27 cellular contexts compared by ENCODE assay signal in genomic region chr6:17959317-17959716, GRCh38. TPM values are rescaled to one million over a fixed set of nuclear protein-coding genes. Genes with fewer than 3 reads are reported as not detected.
"Had no signal": no experiment of that assay in that cellular context is flagged by ENCODE, and none has a peak within 500 bp of the region (broad histone marks: within the 10 kb centered on the region; RNA-seq: fewer than 3 reads in every experiment).

No MANE protein-coding gene starts in this region.

- H3K4me3 ChIP-seq: SK-N-MC had no signal

- H3K27me3 Mint-ChIP-seq: IgD-negative memory B cell had no signal

- H3K4me3 Mint-ChIP-seq: activated CD4-positive, alpha-beta memory T cell treated with anti-CD3 and anti-CD28 coated beads, Interleukin-2, amount 10 ng/mL, durations not matched to agents 7 days and 5 days; activated CD4-positive, alpha-beta T cell treated with anti-CD3 and anti-CD28 coated beads for 36 hours; activated naive CD4-positive, alpha-beta T cell treated with anti-CD3 and anti-CD28 coated beads, Interleukin-2, amount 10 ng/mL, durations not matched to agents 7 days and 5 days; activated naive CD8-positive, alpha-beta T cell treated with anti-CD3 and anti-CD28 coated beads for 36 hours; activated T-helper 17 cell treated with anti-CD3 and anti-CD28 coated beads, Interleukin-2, amount 50 U/mL, for 72 hours; IgD-negative memory B cell; T-cell had no signal

- H3K4me1 Mint-ChIP-seq: activated CD4-positive, alpha-beta memory T cell treated with anti-CD3 and anti-CD28 coated beads, Interleukin-2, amount 10 ng/mL, durations not matched to agents 7 days and 5 days; activated CD4-positive, alpha-beta T cell treated with anti-CD3 and anti-CD28 coated beads for 36 hours; activated naive CD4-positive, alpha-beta T cell treated with anti-CD3 and anti-CD28 coated beads, Interleukin-2, amount 10 ng/mL, durations not matched to agents 7 days and 5 days; activated T-helper 17 cell treated with anti-CD3 and anti-CD28 coated beads, Interleukin-2, amount 50 U/mL, for 72 hours; T-cell had no signal

- ATAC-seq: activated CD4-positive, alpha-beta T cell treated with anti-CD3 and anti-CD28 coated beads for 36 hours; activated T-helper 17 cell treated with anti-CD3 and anti-CD28 coated beads, Interleukin-2, amount 50 U/mL, for 72 hours; Right ventricle myocardium inferior; T-cell had no signal

- H3K27ac ChIP-seq: SK-N-MC, VCaP had no signal

- H3K36me3 Mint-ChIP-seq: activated naive CD4-positive, alpha-beta T cell treated with anti-CD3 and anti-CD28 coated beads, Interleukin-2, amount 10 ng/mL, durations not matched to agents 7 days and 5 days; activated naive CD8-positive, alpha-beta T cell treated with anti-CD3 and anti-CD28 coated beads for 36 hours; T-cell had no signal

- H3K9me3 Mint-ChIP-seq: activated CD4-positive, alpha-beta memory T cell treated with anti-CD3 and anti-CD28 coated beads, Interleukin-2, amount 10 ng/mL, durations not matched to agents 7 days and 5 days; activated naive CD4-positive, alpha-beta T cell treated with anti-CD3 and anti-CD28 coated beads, Interleukin-2, amount 10 ng/mL, durations not matched to agents 7 days and 5 days; activated naive CD8-positive, alpha-beta T cell treated with anti-CD3 and anti-CD28 coated beads for 36 hours; activated T-helper 17 cell treated with anti-CD3 and anti-CD28 coated beads, Interleukin-2, amount 50 U/mL, for 72 hours; IgD-negative memory B cell; T-cell had no signal

- DNase-seq: activated CD4-positive, alpha-beta memory T cell treated with anti-CD3 and anti-CD28 coated beads, Interleukin-2, amount 10 ng/mL, durations not matched to agents 7 days and 5 days; activated CD4-positive, alpha-beta T cell treated with anti-CD3 and anti-CD28 coated beads for 36 hours; activated CD4-positive, alpha-beta T cell treated with anti-CD3 and anti-CD28 coated beads, Interleukin-2, amount 50 U/mL, for 1 hour; activated CD4-positive, CD25-positive, alpha-beta regulatory T cell; activated gamma-delta T cell; activated naive CD4-positive, alpha-beta T cell treated with anti-CD3 and anti-CD28 coated beads, Interleukin-2, amount 10 ng/mL, durations not matched to agents 7 days and 5 days; activated naive CD8-positive, alpha-beta T cell treated with anti-CD3 and anti-CD28 coated beads for 36 hours; activated T-cell treated with anti-CD3 and anti-CD28 coated beads for 4 hours; activated T-cell treated with anti-CD3 and anti-CD28 coated beads, Interleukin-2, amount 50 U/mL, for 48 hours; KG1; NCI-H1048; NCI-H146; NCI-H187 treated with DMSO at 0.1 percent for 48 hours; NCI-H2171; NCI-H226; NCI-H510A; NCI-H526 treated with DMSO at 0.1 percent for 48 hours; NCI-H82; RPMI8226; T-cell; T-helper 2 cell; T1000 had no signal

- H3K27ac Mint-ChIP-seq: activated CD4-positive, alpha-beta memory T cell treated with anti-CD3 and anti-CD28 coated beads, Interleukin-2, amount 10 ng/mL, durations not matched to agents 7 days and 5 days; activated CD4-positive, alpha-beta T cell treated with anti-CD3 and anti-CD28 coated beads for 36 hours; activated naive CD4-positive, alpha-beta T cell treated with anti-CD3 and anti-CD28 coated beads, Interleukin-2, amount 10 ng/mL, durations not matched to agents 7 days and 5 days; activated naive CD8-positive, alpha-beta T cell treated with anti-CD3 and anti-CD28 coated beads for 36 hours; activated T-helper 17 cell treated with anti-CD3 and anti-CD28 coated beads, Interleukin-2, amount 50 U/mL, for 72 hours; IgD-negative memory B cell; T-cell had no signal

RNA-seq across cellular contexts. Expression of gene KIF13A, which starts 28.1 kb away (rescaled TPM):
- total RNA-seq: activated CD4-positive, alpha-beta memory T cell treated with anti-CD3 and anti-CD28 coated beads, Interleukin-2, amount 10 ng/mL, durations not matched to agents 7 days and 5 days; activated naive CD8-positive, alpha-beta T cell treated with anti-CD3 and anti-CD28 coated beads for 36 hours had no signal
